ENCODE assay signal across 15 cellular contexts in the genomic region with DNA sequence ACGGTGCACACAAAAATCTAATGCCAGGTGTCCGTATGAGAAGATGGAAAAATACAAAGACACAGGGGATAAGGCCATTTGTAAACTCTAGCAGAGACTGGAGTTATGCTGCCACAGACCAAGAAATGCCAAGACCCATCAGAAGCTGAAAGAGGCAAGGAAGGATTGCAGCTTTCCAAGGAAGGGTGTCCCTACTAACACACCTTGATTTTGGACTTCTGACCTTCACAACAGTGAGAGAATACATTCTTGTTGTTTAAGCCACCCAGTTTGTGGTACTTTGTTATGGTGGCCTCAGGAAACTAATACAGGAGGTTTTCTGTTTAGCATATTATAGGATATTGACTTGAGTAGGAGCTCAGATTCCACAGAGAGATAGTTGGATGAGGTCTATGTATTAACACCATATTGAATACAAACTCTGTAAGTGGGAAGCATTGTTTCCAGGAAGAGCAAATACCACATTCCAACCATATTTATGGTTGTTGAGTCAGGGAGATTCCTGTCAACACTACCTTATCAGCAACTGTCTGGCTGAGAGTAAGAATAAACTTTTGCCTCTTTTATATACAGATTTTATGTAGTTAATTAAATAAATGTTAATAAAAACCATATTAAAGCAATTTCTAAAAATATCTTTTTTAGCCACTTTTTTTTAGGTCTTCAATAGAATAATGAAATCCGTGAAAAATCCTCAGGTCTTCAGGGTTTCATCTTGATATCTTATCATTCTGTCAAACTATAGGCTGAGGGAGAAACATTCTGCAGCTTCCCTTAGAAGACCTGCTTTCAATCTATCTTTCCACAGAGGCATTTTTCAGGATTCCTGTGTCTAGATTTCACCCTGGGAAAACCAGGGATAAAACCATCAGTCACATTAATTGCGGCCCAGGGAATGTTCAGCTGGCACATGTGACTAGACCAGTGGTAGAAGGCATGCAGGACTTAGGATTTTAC. TPM values are rescaled to one million over a fixed set of nuclear protein-coding genes. Genes with fewer than 3 reads are reported as not detected.
A peak's percentile ranks its signal among the peaks of the same experiment; 100 is the strongest.
DNase-seq lines count a peak whose midpoint lies in the region; TF ChIP-seq lines count a peak whose summit lies in the region.
"Had no signal": no experiment of that assay in that cellular context is flagged by ENCODE, and none has a peak within 500 bp of the region (broad histone marks: within the 10 kb centered on the region; RNA-seq: fewer than 3 reads in every experiment).

No MANE protein-coding gene starts in this region.

- no peaks in the 10 kb centered on the region for H3K27me3 ChIP-seq in SK-N-SH (ENCODE audit: insufficient read depth)
- H3K27me3 ChIP-seq in skeletal muscle satellite cell (ENCODE audit: control insufficient read depth, insufficient read depth, low read length): no peaks in the 10 kb centered on the region
- H3K27me3 ChIP-seq: ascending aorta, ovary, stomach had no signal

- POLR2A ChIA-PET in SK-N-SH (lab: Yijun Ruan, JAX) (no interaction called here), GM10248 (lab: Yijun Ruan, JAX) (no interaction called here)

- TF ChIP-seq EP300 in SK-N-SH (IDR thresholded peaks at IDR 0.05; ENCODE audit: borderline replicate concordance in 1 of 2, low read depth in 1 of 2, low read length in 1 of 2): peak in 1 of 2 experiments; percentile 65; a peak in 1 of 4 replicates

- CTCF ChIA-PET in SK-N-SH (lab: Yijun Ruan, JAX): interaction anchor here (1.2 to 1.8 kb wide), 3 partner anchors 8 to 858 kb away, joined by 4 to 10 read pairs (median 4); no protein-coding TSS in a partner anchor
- CTCF ChIA-PET in GM10248 (lab: Yijun Ruan, JAX): interaction anchor here (0.9 to 1.2 kb wide), 2 partner anchors 9 to 10 kb away, joined by 3 to 4 read pairs; no protein-coding TSS in a partner anchor

- peak; percentile 55 for DNase-seq in HS-27A (ENCODE audit: low read depth)
- DNase-seq in SK-N-SH: peak; percentile 1
- DNase-seq in foreskin fibroblast: peak; percentile 8 to 15
- DNase-seq in GM19240 (ENCODE audit: insufficient read length, low spot score): no peak
- no peak for DNase-seq in central memory CD4-positive, alpha-beta T cell
- no peak for DNase-seq in stimulated activated CD8-positive, alpha-beta memory T cell treated with anti-CD3 and anti-CD28 coated beads, Interleukin-4, amount 100 ng/mL, for 48 hours
- no peak for DNase-seq in GM10248 (ENCODE audit: extremely low spot score)
- DNase-seq: KBM-7; NCI-H2081 treated with DMSO at 0.1 percent for 48 hours; ovary; stimulated activated CD4-positive, alpha-beta T cell treated with anti-CD3 and anti-CD28 coated beads, Interleukin-2, amount 100 ng/mL, for 48 hours; stomach had no signal

- H3K4me3 ChIP-seq in SK-N-SH (ENCODE audit: low read depth in 2 of 2, low read length in 1 of 2) (no peak overlapping the region), foreskin fibroblast (ENCODE audit: low read depth in 1 of 2, low read length in 2 of 2) (no peak overlapping the region), skeletal muscle satellite cell (ENCODE audit: low read length) (no peak overlapping the region)
- H3K4me3 ChIP-seq: ascending aorta, ovary, stomach had no signal

- no peaks in the 10 kb centered on the region for H3K79me2 ChIP-seq in SK-N-SH (ENCODE audit: insufficient read depth)

- no peak for TF ChIP-seq CTCF in SK-N-SH (IDR thresholded peaks at IDR 0.05)
- no peak for TF ChIP-seq CTCF in foreskin fibroblast (IDR thresholded peaks at IDR 0.05; ENCODE audit: low read depth, low read length)
- no peak for TF ChIP-seq CTCF in GM10248 (IDR thresholded peaks at IDR 0.05; ENCODE audit: control extremely low read depth, extremely low read depth, low read depth, missing control alignments)

- no peaks in the 10 kb centered on the region for H4K20me1 ChIP-seq in SK-N-SH (ENCODE audit: insufficient read depth)

- peak overlapping the region; percentile 49 to 89; a peak in 3 of 4 replicates for H3K27ac ChIP-seq in SK-N-SH (ENCODE audit: low read depth in 2 of 2, low read length in 1 of 2)
- H3K27ac ChIP-seq: ascending aorta, ovary, stomach had no signal

- H3K9me2 ChIP-seq in SK-N-SH: no peaks in the 10 kb centered on the region

- H3K9me3 ChIP-seq in SK-N-SH: no peaks in the 10 kb centered on the region
- no peaks in the 10 kb centered on the region for H3K9me3 ChIP-seq in skeletal muscle satellite cell (replicated peaks; ENCODE audit: low read length)
- H3K9me3 ChIP-seq: ascending aorta, ovary, stomach had no signal

- H3K9ac ChIP-seq in SK-N-SH (no peak overlapping the region), skeletal muscle satellite cell (ENCODE audit: low read depth, low read length) (no peak overlapping the region)

- no peaks in the 10 kb centered on the region for H3K36me3 ChIP-seq in SK-N-SH (replicated peaks in 1 of 2; ENCODE audit: control insufficient read depth in 1 of 2, insufficient read depth in 2 of 2, low read length in 1 of 2)
- no peaks in the 10 kb centered on the region for H3K36me3 ChIP-seq in skeletal muscle satellite cell (ENCODE audit: insufficient read depth, low read length)
- H3K36me3 ChIP-seq: ascending aorta, ovary, stomach had no signal

- WGBS in SK-N-SH (ENCODE audit: low lambda C conversion rate): 52% methylated on average over 4 of the region's 4 CpGs

- H3K4me1 ChIP-seq in SK-N-SH (ENCODE audit: control insufficient read depth in 1 of 2, insufficient read depth in 2 of 2, low read depth in 1 of 2, low read length in 1 of 2) (peaks cover 0 to 2% of the 10 kb centered on the region in 2 experiments; a peak in 1 of 4 replicates), skeletal muscle satellite cell (ENCODE audit: control insufficient read depth, insufficient read depth, low read length) (peaks cover 12% of the 10 kb centered on the region)
- H3K4me1 ChIP-seq: ascending aorta, stomach had no signal

- no peak overlapping the region; the same call in 1 of the 2 replicates for H3K4me2 ChIP-seq in SK-N-SH
- peak overlapping the region; percentile 6 for H3K4me2 ChIP-seq in skeletal muscle satellite cell (ENCODE audit: low read length)

- no peak for TF ChIP-seq RAD21 in SK-N-SH (IDR thresholded peaks at IDR 0.05; ENCODE audit: low read length)

- no peak overlapping the region for H2AFZ ChIP-seq in SK-N-SH (ENCODE audit: low read depth)

- peaks cover 9% of the 10 kb centered on the region for H3F3A ChIP-seq in SK-N-SH (replicated peaks; ENCODE audit: insufficient read depth)

TF ChIP-seq in SK-N-SH, 30 proteins besides CTCF, POLR2A, EP300 and RAD21 (continues in another document):
- peak; percentile 85 for TF ChIP-seq PBX3 (IDR thresholded peaks at IDR 0.05)
- no peak; the same call in 1 of the 2 replicates for TF ChIP-seq USF1 (IDR thresholded peaks at IDR 0.05; ENCODE audit: borderline replicate concordance, low read depth)
- no peak for TF ChIP-seq SIN3A (IDR thresholded peaks at IDR 0.05; ENCODE audit: borderline replicate concordance, low read depth, low read length)
- no peak for TF ChIP-seq SMC3 (IDR thresholded peaks at IDR 0.05; ENCODE audit: low read depth, low read length)
- TF ChIP-seq RFX5 (IDR thresholded peaks at IDR 0.05; ENCODE audit: low read length): no peak
- no peak for TF ChIP-seq EZH2phosphoT487 (IDR thresholded peaks at IDR 0.05; ENCODE audit: borderline replicate concordance, low read depth)
- no peak for TF ChIP-seq NRF1 (IDR thresholded peaks at IDR 0.05; ENCODE audit: low read depth, low read length)
- TF ChIP-seq GATA2 (CRISPR knock-in tag; IDR thresholded peaks at IDR 0.05): no peak
- peak; percentile 77; the same call in 1 of the 2 replicates for TF ChIP-seq RXRA (IDR thresholded peaks at IDR 0.05; ENCODE audit: borderline replicate concordance, low read depth)
- TF ChIP-seq, protein P1, sequence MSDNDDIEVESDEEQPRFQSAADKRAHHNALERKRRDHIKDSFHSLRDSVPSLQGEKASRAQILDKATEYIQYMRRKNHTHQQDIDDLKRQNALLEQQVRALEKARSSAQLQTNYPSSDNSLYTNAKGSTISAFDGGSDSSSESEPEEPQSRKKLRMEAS (IDR thresholded peaks at IDR 0.05; ENCODE audit: low read depth): 0 out of 2 replicates have a peak, but pooled peaks have one; percentile 27
- TF ChIP-seq YY1 (IDR thresholded peaks at IDR 0.05; ENCODE audit: low read depth): no peak
- TF ChIP-seq JUND (IDR thresholded peaks at IDR 0.05): peak; percentile 65
- TF ChIP-seq NFIC (IDR thresholded peaks at IDR 0.05; ENCODE audit: borderline replicate concordance): peak; percentile 57
- no peak for TF ChIP-seq CHD2 (IDR thresholded peaks at IDR 0.05; ENCODE audit: low read length, partially characterized antibody)
- TF ChIP-seq TAF1 (IDR thresholded peaks at IDR 0.05; ENCODE audit: borderline replicate concordance, low read depth, low read length): no peak
- TF ChIP-seq IRF3 (IDR thresholded peaks at IDR 0.05; ENCODE audit: low read depth, low read length): no peak

RNA-seq across cellular contexts. Expression of gene HNMT, which starts 35.4 kb away (rescaled TPM):
- polyA plus RNA-seq in SK-N-SH (2012; rRNA removed): 1.8 and 2.5 TPM in 2 replicates
- polyA plus RNA-seq in SK-N-SH (2012; cell fraction: cytosol; rRNA removed): 2.9 and 3.4 TPM in 2 replicates
- polyA plus RNA-seq in SK-N-SH (2012; cell fraction: nucleus; rRNA removed): 0.69 and 1.3 TPM in 2 replicates
- 18.1 and 34.0 TPM in 2 replicates for total RNA-seq in skeletal muscle satellite cell (2012; rRNA removed)
- total RNA-seq: OCI-LY7 had no signal

Comparison
In these comparisons a context has a peak if more than half of its experiments do, and no peak if none do; other contexts are left out.
1. DNase-seq: peak in HS-27A (single experiment), SK-N-SH (single experiment) and foreskin fibroblast (2 of 2); none in GM19240 (single experiment), central memory CD4-positive, alpha-beta T cell (single experiment), stimulated activated CD8-positive, alpha-beta memory T cell treated with anti-CD3 and anti-CD28 coated beads, Interleukin-4, amount 100 ng/mL, for 48 hours (single experiment) and GM10248 (single experiment).